Comparison of ENCODE assay signal across 19 cellular contexts in the genomic region with DNA sequence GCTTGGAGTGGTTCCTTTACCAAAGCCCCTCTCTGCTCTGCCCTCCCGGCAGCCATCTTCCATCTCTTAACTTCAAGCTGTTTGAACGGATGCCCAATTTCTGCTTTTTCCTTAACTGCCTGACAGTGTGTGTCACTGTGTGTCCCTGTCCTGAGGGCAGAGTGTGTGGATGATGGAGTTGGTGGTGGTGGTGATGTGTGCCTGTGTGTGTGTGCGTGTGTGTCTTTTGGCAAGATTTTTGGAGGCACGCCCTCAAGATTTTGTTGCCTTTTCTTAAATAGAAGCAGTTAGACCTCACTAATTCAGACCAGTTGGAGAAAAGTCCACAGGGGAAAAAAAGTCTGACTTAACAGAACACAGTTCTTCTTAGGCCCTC. TPM values are rescaled to one million over a fixed set of nuclear protein-coding genes. Genes with fewer than 3 reads are reported as not detected.
DNase-seq lines count a peak whose midpoint lies in the region; ATAC-seq and TF ChIP-seq lines count a peak whose summit lies in the region.
"Had no signal": no experiment of that assay in that cellular context is flagged by ENCODE, and none has a peak within 500 bp of the region (broad histone marks: within the 10 kb centered on the region; RNA-seq: fewer than 3 reads in every experiment).

No MANE protein-coding gene starts in this region.

- H3K4me1 Mint-ChIP-seq in Calu3 (ENCODE audit: low read depth, unreplicated experiment) = peaks cover 9% of the 10 kb centered on the region

- no peak overlapping the region for H3K4me3 ChIP-seq in fibroblast of lung (replicated peaks in 1 of 4; ENCODE audit: control extremely low read depth in 1 of 4, insufficient read depth in 1 of 4, low read depth in 3 of 4, low read length in 4 of 4)
- H3K4me3 ChIP-seq in muscle layer of colon (ENCODE audit: low read depth in 1 of 2, low read length in 2 of 2) = no peak overlapping the region
- no peak overlapping the region for H3K4me3 ChIP-seq in uterus
- H3K4me3 ChIP-seq: cardiac muscle cell had no signal

- H3K27me3 ChIP-seq in fibroblast of lung (ENCODE audit: control insufficient read depth, insufficient read depth, low read length) (no peaks in the 10 kb centered on the region), muscle layer of colon (ENCODE audit: control insufficient read depth in 1 of 2, insufficient read depth in 2 of 2, low read length in 2 of 2) (no peaks in the 10 kb centered on the region), uterus (no peaks in the 10 kb centered on the region)
- H3K27me3 ChIP-seq: cardiac muscle cell had no signal

- no peaks in the 10 kb centered on the region for H3K27me3 Mint-ChIP-seq in Calu3 (ENCODE audit: unreplicated experiment)

- H3K9ac ChIP-seq in fibroblast of lung (ENCODE audit: insufficient read depth, low read length) (no peak overlapping the region), muscle layer of colon (ENCODE audit: low read length) (no peak overlapping the region)

- H3K9me3 ChIP-seq in fibroblast of lung (ENCODE audit: control insufficient read depth, insufficient read depth, low read depth, low read length) = no peaks in the 10 kb centered on the region
- no peaks in the 10 kb centered on the region for H3K9me3 ChIP-seq in muscle layer of colon (ENCODE audit: low read length)
- no peaks in the 10 kb centered on the region for H3K9me3 ChIP-seq in uterus

- H3K79me2 ChIP-seq in fibroblast of lung (ENCODE audit: control insufficient read depth, insufficient read depth, low read length) = no peaks in the 10 kb centered on the region

- H3K36me3 ChIP-seq in fibroblast of lung (ENCODE audit: control insufficient read depth, insufficient read depth, low read length) (no peaks in the 10 kb centered on the region), muscle layer of colon (ENCODE audit: insufficient read depth, low read length) (no peaks in the 10 kb centered on the region), uterus (no peaks in the 10 kb centered on the region)
- H3K36me3 ChIP-seq: cardiac muscle cell had no signal

- TF ChIP-seq CTCF in fibroblast of lung (conservative IDR thresholded peaks at IDR 0.05 in 1 of 2, IDR thresholded peaks at IDR 0.05 in 1 of 2; ENCODE audit: low read depth in 1 of 2, low read length in 2 of 2) = no peak
- no peak for TF ChIP-seq CTCF in uterus (IDR thresholded peaks at IDR 0.05)
- TF ChIP-seq CTCF in Calu3 (IDR thresholded peaks at IDR 0.05; ENCODE audit: unreplicated experiment) = no peak

- no peak overlapping the region for H3K27ac Mint-ChIP-seq in Calu3 (ENCODE audit: unreplicated experiment)
- H3K27ac Mint-ChIP-seq: H9; natural killer cell treated with Interleukin-12 subunit alpha and Interleukin-12 subunit beta and Interleukin-15 and Interleukin-18, amount 100 ng/mL, for 72 hours; T-helper 1 cell treated with Interleukin-12 subunit alpha and Interleukin-12 subunit beta and Interleukin-4 antibody, amounts not matched to agents 30 μg/mL and 1 μg/mL, for 36 hours had no signal

- DNase-seq in M059J (ENCODE audit: low read depth) (peak; percentile 77), fibroblast of lung (ENCODE audit: low read depth in 2 of 2) (no peak), uterus (no peak), NCI-H526 (lab: John Stamatoyannopoulos, UW) (no peak), Calu3 (no peak)
- DNase-seq: activated CD4-positive, CD25-positive, alpha-beta regulatory T cell; activated naive CD4-positive, alpha-beta T cell treated with Interleukin-2 at 50 U/mL for 16 hours; DND-41; glutamatergic neuron; H9; NCI-H1930; NCI-H526 treated with DMSO at 0.1 percent for 48 hours; RPMI8226; stimulated activated CD4-positive, alpha-beta T cell treated with anti-CD3 and anti-CD28 coated beads, Interleukin-4, amount 100 ng/mL, for 24 hours had no signal

- intact Hi-C loops in uterus (cut with DNase I; ENCODE audit: low total_unique reads) (no loop called here), Calu3 (cut with micrococcal nuclease; ENCODE audit: unreplicated experiment) (no loop called here)

- H3K36me3 Mint-ChIP-seq in Calu3 (ENCODE audit: insufficient read depth, unreplicated experiment) = no peaks in the 10 kb centered on the region
- H3K36me3 Mint-ChIP-seq: natural killer cell treated with Interleukin-12 subunit alpha and Interleukin-12 subunit beta and Interleukin-15 and Interleukin-18, amount 100 ng/mL, for 72 hours had no signal

- H3K4me1 ChIP-seq in fibroblast of lung (ENCODE audit: control insufficient read depth, extremely low read depth, insufficient read depth, low read length) (peaks cover 15% of the 10 kb centered on the region), muscle layer of colon (ENCODE audit: insufficient read depth, low read length) (peaks cover 61% of the 10 kb centered on the region), uterus (peaks cover 0 to 19% of the 10 kb centered on the region in 2 donors)

- no peak for ATAC-seq in GM18519 (IDR thresholded peaks at IDR 0.05; ENCODE audit: low FRiP score, unreplicated experiment)

- H3K9me3 Mint-ChIP-seq in Calu3 (ENCODE audit: low read depth, unreplicated experiment) = no peaks in the 10 kb centered on the region
- H3K9me3 Mint-ChIP-seq: H9; natural killer cell treated with Interleukin-12 subunit alpha and Interleukin-12 subunit beta and Interleukin-15 and Interleukin-18, amount 100 ng/mL, for 72 hours; T-helper 1 cell treated with Interleukin-12 subunit alpha and Interleukin-12 subunit beta and Interleukin-4 antibody, amounts not matched to agents 30 μg/mL and 1 μg/mL, for 36 hours had no signal

- H3K4me2 ChIP-seq in fibroblast of lung (ENCODE audit: extremely low read depth, insufficient read depth, low read length) = peak overlapping the region; percentile 85

- H3K27ac ChIP-seq in fibroblast of lung (ENCODE audit: insufficient read depth, low read length) (peak overlapping the region; percentile 69), muscle layer of colon (ENCODE audit: low read depth, low read length) (peak overlapping the region; percentile 19), uterus (peak overlapping the region; percentile 70 to 72)
- H3K27ac ChIP-seq: cardiac muscle cell had no signal

- BruUV-seq in Calu3 (replicated peaks; lab: Mats Ljungman, UMichigan) = no TSS peak

- CTCF ChIA-PET in Calu3 (lab: Charles Lee) = interaction anchor here (0.7 to 1.0 kb wide), 3 partner anchors 8 to 20 kb away, joined by 3 to 6 read pairs (median 3); no protein-coding TSS in a partner anchor

- TF ChIP-seq POLR2A in uterus (IDR thresholded peaks at IDR 0.05) = no peak

- H4K20me1 ChIP-seq in fibroblast of lung (ENCODE audit: control insufficient read depth, extremely low read depth, insufficient read depth, low read length) = no peaks in the 10 kb centered on the region

- peak overlapping the region; percentile 63 for H2AFZ ChIP-seq in fibroblast of lung (ENCODE audit: low read length)

- H3K4me3 Mint-ChIP-seq in Calu3 (ENCODE audit: low read depth, unreplicated experiment) = no peak overlapping the region
- H3K4me3 Mint-ChIP-seq: H9; natural killer cell treated with Interleukin-12 subunit alpha and Interleukin-12 subunit beta and Interleukin-15 and Interleukin-18, amount 100 ng/mL, for 72 hours; T-helper 1 cell treated with Interleukin-12 subunit alpha and Interleukin-12 subunit beta and Interleukin-4 antibody, amounts not matched to agents 30 μg/mL and 1 μg/mL, for 36 hours had no signal

RNA-seq across cellular contexts. Expression of a gene that starts 30.3 kb away (rescaled TPM):
- 1.8 and 4.2 TPM in 2 replicates for total RNA-seq in M059J (2014; rRNA removed; shearing (Covaris generic))
- total RNA-seq in fibroblast of lung = under 0.01 and 0.17 TPM in 2 replicates
- 0.87 and 7.6 TPM in 2 replicates for polyA plus RNA-seq in fibroblast of lung
- polyA plus RNA-seq in fibroblast of lung (2012) = 0.66 and 5.6 TPM in 2 replicates
- polyA minus RNA-seq in fibroblast of lung (ENCODE audit: low replicate concordance) = 0.33 and 1.7 TPM in 2 replicates
- total RNA-seq in uterus = 1 to 10 TPM; 6.4 to 8.8 (median 8.1) TPM
- 5.5 and 14.7 TPM in 2 replicates for total RNA-seq in Calu3 (2022)
- total RNA-seq: natural killer cell treated with Interleukin-12 subunit alpha and Interleukin-12 subunit beta and Interleukin-15 and Interleukin-18, amount 100 ng/mL, for 72 hours had no signal

Comparison
In these comparisons a context has a peak if more than half of its experiments do, and no peak if none do; other contexts are left out.
1. H3K27ac ChIP-seq: peak in every context shown above with its lines; median percentile 71 in uterus; 69 in fibroblast of lung; 19 in muscle layer of colon.